In the genomic region with DNA sequence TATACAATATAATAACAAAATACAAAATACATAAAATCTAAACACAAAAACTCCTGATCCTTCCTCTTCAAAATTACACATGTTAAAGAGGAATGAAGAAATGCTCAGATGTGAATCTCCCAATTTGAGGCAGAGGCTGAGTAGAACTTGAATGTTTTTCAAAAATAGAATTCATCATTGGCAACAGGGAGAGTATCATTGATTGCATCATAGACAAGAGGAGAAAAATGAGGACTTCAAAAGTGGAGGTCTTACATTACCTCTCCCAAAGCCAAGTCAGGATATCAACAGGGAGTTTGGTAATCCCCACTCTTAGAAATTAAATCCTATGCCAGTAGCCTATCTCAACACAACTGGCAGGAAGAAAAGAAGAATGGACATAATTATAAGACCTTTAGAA, we compare ENCODE assay signal across 34 cellular contexts.
"Had no signal": no experiment of that assay in that cellular context is flagged by ENCODE, and none has a peak within 500 bp of the region (broad histone marks: within the 10 kb centered on the region; RNA-seq: fewer than 3 reads in every experiment).

No MANE protein-coding gene starts in this region.

- H3K9me3 Mint-ChIP-seq: activated CD4-positive, alpha-beta T cell treated with anti-CD3 and anti-CD28 coated beads, Interleukin-2, amount 10 ng/mL, durations not matched to agents 7 days and 5 days; dendritic cell treated with granulocyte-macrophage colony-stimulating factor and Interleukin-4, amounts not matched to agents 40 ng/mL and 50 ng/mL, for 4 days; endodermal cell had no signal

- H3K4me1 Mint-ChIP-seq: activated CD4-positive, alpha-beta memory T cell treated with anti-CD3 and anti-CD28 coated beads, Interleukin-2, amount 10 ng/mL, durations not matched to agents 7 days and 5 days; activated CD4-positive, alpha-beta T cell treated with anti-CD3 and anti-CD28 coated beads for 36 hours; activated CD4-positive, alpha-beta T cell treated with anti-CD3 and anti-CD28 coated beads, Interleukin-2, amount 10 ng/mL, durations not matched to agents 7 days and 5 days; activated T-helper 17 cell treated with anti-CD3 and anti-CD28 coated beads, Interleukin-2, amount 50 U/mL, for 72 hours; central memory CD8-positive, alpha-beta T cell; T-helper 17 cell had no signal

- ATAC-seq: activated CD4-positive, alpha-beta T cell treated with anti-CD3 and anti-CD28 coated beads for 36 hours; activated T-cell treated with anti-CD3 and anti-CD28 coated beads, Interleukin-2, amount 50 U/mL, for 4 hours; activated T-helper 17 cell treated with anti-CD3 and anti-CD28 coated beads, Interleukin-2, amount 50 U/mL, for 72 hours; esophagus mucosa; foreskin keratinocyte; gastrocnemius medialis; heart left ventricle; T-helper 17 cell had no signal

- H3K36me3 Mint-ChIP-seq: activated naive CD8-positive, alpha-beta T cell had no signal

- DNase-seq: activated CD4-positive, alpha-beta memory T cell treated with anti-CD3 and anti-CD28 coated beads, Interleukin-2, amount 10 ng/mL, durations not matched to agents 7 days and 5 days; activated CD4-positive, alpha-beta T cell treated with anti-CD3 and anti-CD28 coated beads for 36 hours; activated CD4-positive, alpha-beta T cell treated with anti-CD3 and anti-CD28 coated beads, Interleukin-2, amount 10 ng/mL, durations not matched to agents 7 days and 5 days; activated CD4-positive, alpha-beta T cell treated with anti-CD3 and anti-CD28 coated beads, Interleukin-2, amount 50 U/mL, for 4 hours; activated CD4-positive, CD25-positive, alpha-beta regulatory T cell; activated CD4-positive, CD25-positive, alpha-beta regulatory T cell treated with anti-CD3 and anti-CD28 coated beads, Interleukin-2, amount 50 U/mL, for 72 hours; activated CD8-positive, alpha-beta memory T cell treated with anti-CD3 and anti-CD28 coated beads, Interleukin-2, amount 50 U/mL, for 48 hours; activated effector memory CD4-positive, alpha-beta T cell treated with Interleukin-2 at 50 U/mL for 16 hours; activated gamma-delta T cell treated with Interleukin-2 at 50 U/mL for 16 hours; activated naive CD4-positive, alpha-beta T cell treated with anti-CD3 and anti-CD28 coated beads, Interleukin-2, amount 50 U/mL, for 16 hours; activated naive CD4-positive, alpha-beta T cell treated with Interleukin-2 at 50 U/mL for 16 hours; activated T-cell treated with anti-CD3 and anti-CD28 coated beads for 4 hours; activated T-cell treated with anti-CD3 and anti-CD28 coated beads, Interleukin-2, amount 50 U/mL, for 4 hours; amniotic stem cell; anterior cingulate cortex; brain microvascular endothelial cell; dorsolateral prefrontal cortex; effector memory CD4-positive, alpha-beta T cell; endodermal cell; foreskin keratinocyte; gastrocnemius medialis; glutamatergic neuron; heart left ventricle; T-helper 1 cell; T-helper 17 cell; T1000; WERI-Rb-1 had no signal

- H3K4me3 Mint-ChIP-seq: activated CD4-positive, alpha-beta memory T cell treated with anti-CD3 and anti-CD28 coated beads, Interleukin-2, amount 10 ng/mL, durations not matched to agents 7 days and 5 days; activated CD4-positive, alpha-beta T cell treated with anti-CD3 and anti-CD28 coated beads for 36 hours; activated CD4-positive, alpha-beta T cell treated with anti-CD3 and anti-CD28 coated beads, Interleukin-2, amount 10 ng/mL, durations not matched to agents 7 days and 5 days; activated naive CD8-positive, alpha-beta T cell; activated T-cell treated with anti-CD3 and anti-CD28 coated beads, Interleukin-2, amount 50 U/mL, for 4 hours; activated T-helper 17 cell treated with anti-CD3 and anti-CD28 coated beads, Interleukin-2, amount 50 U/mL, for 72 hours; central memory CD8-positive, alpha-beta T cell; dendritic cell treated with granulocyte-macrophage colony-stimulating factor and Interleukin-4, amounts not matched to agents 40 ng/mL and 50 ng/mL, for 4 days; endodermal cell; T-helper 17 cell; T-helper 2 cell treated with Interferon-gamma antibody and Interleukin-4, amounts not matched to agents 5 μg/mL and 100 μg/mL, for 36 hours had no signal

- H3K27ac ChIP-seq: brain microvascular endothelial cell, coronary artery, dorsolateral prefrontal cortex, foreskin keratinocyte, gastrocnemius medialis, heart left ventricle, WERI-Rb-1 had no signal

- H3K9me3 ChIP-seq: gastrocnemius medialis had no signal

- H3K27ac Mint-ChIP-seq: activated CD4-positive, alpha-beta memory T cell treated with anti-CD3 and anti-CD28 coated beads, Interleukin-2, amount 10 ng/mL, durations not matched to agents 7 days and 5 days; activated CD4-positive, alpha-beta T cell treated with anti-CD3 and anti-CD28 coated beads for 36 hours; activated CD4-positive, alpha-beta T cell treated with anti-CD3 and anti-CD28 coated beads, Interleukin-2, amount 10 ng/mL, durations not matched to agents 7 days and 5 days; activated naive CD8-positive, alpha-beta T cell; activated T-helper 17 cell treated with anti-CD3 and anti-CD28 coated beads, Interleukin-2, amount 50 U/mL, for 72 hours; dendritic cell treated with granulocyte-macrophage colony-stimulating factor and Interleukin-4, amounts not matched to agents 40 ng/mL and 50 ng/mL, for 4 days; endodermal cell; T-helper 17 cell; T-helper 2 cell treated with Interferon-gamma antibody and Interleukin-4, amounts not matched to agents 5 μg/mL and 100 μg/mL, for 36 hours had no signal

- H3K27me3 ChIP-seq: brain microvascular endothelial cell, dorsolateral prefrontal cortex, foreskin keratinocyte, gastrocnemius medialis, heart left ventricle had no signal

- H3K36me3 ChIP-seq: brain microvascular endothelial cell, gastrocnemius medialis, heart left ventricle, WERI-Rb-1 had no signal

- H3K4me3 ChIP-seq: coronary artery, dorsolateral prefrontal cortex, gastrocnemius medialis, heart left ventricle had no signal

- H3K27me3 Mint-ChIP-seq: activated CD4-positive, alpha-beta memory T cell treated with anti-CD3 and anti-CD28 coated beads, Interleukin-2, amount 10 ng/mL, durations not matched to agents 7 days and 5 days; activated CD4-positive, alpha-beta T cell treated with anti-CD3 and anti-CD28 coated beads for 36 hours; activated CD4-positive, alpha-beta T cell treated with anti-CD3 and anti-CD28 coated beads, Interleukin-2, amount 10 ng/mL, durations not matched to agents 7 days and 5 days; activated naive CD8-positive, alpha-beta T cell; activated T-helper 17 cell treated with anti-CD3 and anti-CD28 coated beads, Interleukin-2, amount 50 U/mL, for 72 hours; central memory CD8-positive, alpha-beta T cell; dendritic cell treated with granulocyte-macrophage colony-stimulating factor and Interleukin-4, amounts not matched to agents 40 ng/mL and 50 ng/mL, for 4 days; T-helper 17 cell had no signal

- H3K4me1 ChIP-seq: foreskin keratinocyte, gastrocnemius medialis, heart left ventricle had no signal
